Comparison of ENCODE assay signal across 20 cellular contexts in the genomic region with DNA sequence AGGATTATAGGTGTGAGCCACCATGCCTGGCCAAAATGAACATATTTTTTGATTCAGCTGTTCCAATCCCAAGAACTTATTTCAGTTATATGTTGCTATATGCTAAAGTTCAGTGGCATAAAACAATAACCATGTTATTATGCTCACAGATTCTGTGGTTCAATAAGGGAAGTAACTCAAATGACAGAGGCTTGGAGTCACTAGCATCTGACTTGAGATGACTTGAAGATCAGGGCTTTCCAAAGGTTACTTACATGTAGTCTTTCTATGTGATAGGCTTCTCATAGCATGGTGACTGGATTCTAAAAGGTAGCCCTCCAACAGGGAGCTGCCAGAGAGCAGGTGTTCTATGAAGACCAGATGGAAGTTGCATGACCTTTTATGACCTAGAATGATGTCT.
"Had no signal": no experiment of that assay in that cellular context is flagged by ENCODE, and none has a peak within 500 bp of the region (broad histone marks: within the 10 kb centered on the region; RNA-seq: fewer than 3 reads in every experiment).

No MANE protein-coding gene starts in this region.

- DNase-seq: activated B cell treated with CpG ODN at 0.5 μM for 24 hours; activated CD4-positive, alpha-beta T cell treated with anti-CD3 and anti-CD28 coated beads for 1 hour; activated CD4-positive, alpha-beta T cell treated with anti-CD3 and anti-CD28 coated beads, Interleukin-2, amount 10 ng/mL, durations not matched to agents 24 days and 14 days; activated CD4-positive, alpha-beta T cell treated with anti-CD3 and anti-CD28 coated beads, Interleukin-2, amount 50 U/mL, for 48 hours; activated gamma-delta T cell; activated naive CD4-positive, alpha-beta T cell treated with anti-CD3 and anti-CD28 coated beads for 36 hours; activated T-cell treated with anti-CD3 and anti-CD28 coated beads, Interleukin-2, amount 50 U/mL, for 24 hours; adrenal gland; anterior cingulate cortex; cerebellar nuclear complex; MG63; NCI-H1092; NCI-H1694 treated with DMSO at 0.1 percent for 48 hours; NCI-H510A treated with DMSO at 0.1 percent for 48 hours; NCI-H69; PC-3; T-helper 17 cell; T-helper 9 cell had no signal

- H3K27ac ChIP-seq: adrenal gland, SJSA1 had no signal

- ATAC-seq: PC-3, T-helper 17 cell had no signal

- H3K4me3 Mint-ChIP-seq: activated B cell treated with CpG ODN at 0.5 μM for 24 hours; activated CD4-positive, alpha-beta T cell treated with anti-CD3 and anti-CD28 coated beads, Interleukin-2, amount 10 ng/mL, durations not matched to agents 24 days and 14 days; activated naive CD4-positive, alpha-beta T cell treated with anti-CD3 and anti-CD28 coated beads for 36 hours; activated naive CD8-positive, alpha-beta T cell; activated T-cell treated with anti-CD3 and anti-CD28 coated beads, Interleukin-2, amount 50 U/mL, for 24 hours; T-helper 17 cell had no signal

- H3K4me1 Mint-ChIP-seq: activated B cell treated with CpG ODN at 0.5 μM for 24 hours had no signal

- H3K27me3 Mint-ChIP-seq: activated B cell treated with CpG ODN at 0.5 μM for 24 hours; activated CD4-positive, alpha-beta T cell treated with anti-CD3 and anti-CD28 coated beads, Interleukin-2, amount 10 ng/mL, durations not matched to agents 24 days and 14 days; activated naive CD8-positive, alpha-beta T cell; activated T-cell treated with anti-CD3 and anti-CD28 coated beads, Interleukin-2, amount 50 U/mL, for 24 hours; T-helper 17 cell had no signal

- H3K9me3 ChIP-seq: adrenal gland, MG63, SJSA1 had no signal

- H3K9me3 Mint-ChIP-seq: activated B cell treated with CpG ODN at 0.5 μM for 24 hours; activated CD4-positive, alpha-beta T cell treated with anti-CD3 and anti-CD28 coated beads, Interleukin-2, amount 10 ng/mL, durations not matched to agents 24 days and 14 days; activated naive CD4-positive, alpha-beta T cell treated with anti-CD3 and anti-CD28 coated beads for 36 hours; activated T-cell treated with anti-CD3 and anti-CD28 coated beads, Interleukin-2, amount 50 U/mL, for 24 hours had no signal

- H3K27ac Mint-ChIP-seq: activated B cell treated with CpG ODN at 0.5 μM for 24 hours; activated CD4-positive, alpha-beta T cell treated with anti-CD3 and anti-CD28 coated beads, Interleukin-2, amount 10 ng/mL, durations not matched to agents 24 days and 14 days; activated naive CD4-positive, alpha-beta T cell treated with anti-CD3 and anti-CD28 coated beads for 36 hours; activated naive CD8-positive, alpha-beta T cell; activated T-cell treated with anti-CD3 and anti-CD28 coated beads, Interleukin-2, amount 50 U/mL, for 24 hours; T-helper 17 cell had no signal

- H3K27me3 ChIP-seq: adrenal gland, MG63, SJSA1 had no signal

- H3K4me1 ChIP-seq: adrenal gland, SJSA1 had no signal

- H3K4me3 ChIP-seq: adrenal gland, MG63, SJSA1 had no signal
